Comparison of ENCODE assay signal across 1 cellular context in genomic region chr18:79439201-79440023, GRCh38.
TF ChIP-seq lines count a peak whose summit lies in the region.

No MANE protein-coding gene starts in this region.

TF ChIP-seq in HEK293, 187 proteins besides CTCF, POLR2A, EP300 and RAD21 (continued from another document):
- TF ChIP-seq ZNF776 (tag by site-specific recombination; IDR thresholded peaks at IDR 0.05; ENCODE audit: borderline replicate concordance): no peak
- no peak for TF ChIP-seq ZBTB20 (tag by site-specific recombination; IDR thresholded peaks at IDR 0.05)
- no peak for TF ChIP-seq ZNF501 (tag by site-specific recombination; IDR thresholded peaks at IDR 0.05)
- TF ChIP-seq ZNF488 (tag by site-specific recombination; IDR thresholded peaks at IDR 0.05): no peak
- TF ChIP-seq ZNF16 (tag by site-specific recombination; IDR thresholded peaks at IDR 0.05; ENCODE audit: low read depth): no peak
- TF ChIP-seq OSR2 (tag by site-specific recombination; IDR thresholded peaks at IDR 0.05): peak; percentile 69
- 0 out of 2 replicates have a peak, but pooled peaks have one; percentile 43 for TF ChIP-seq ZBTB6 (tag by site-specific recombination; IDR thresholded peaks at IDR 0.05)
- TF ChIP-seq ZNF248 (tag by site-specific recombination; IDR thresholded peaks at IDR 0.05): no peak
- TF ChIP-seq ZNF621 (tag by site-specific recombination; IDR thresholded peaks at IDR 0.05): no peak
- no peak for TF ChIP-seq ZNF24 (tag by site-specific recombination; IDR thresholded peaks at IDR 0.05)
- TF ChIP-seq ZFHX2 (tag by site-specific recombination; conservative IDR thresholded peaks at IDR 0.05): peak; percentile 71
- TF ChIP-seq PRDM4 (tag by site-specific recombination; IDR thresholded peaks at IDR 0.05): peak; percentile 53; the same call in 1 of the 2 replicates
- TF ChIP-seq ZNF324 (tag by site-specific recombination; IDR thresholded peaks at IDR 0.05): no peak
- no peak for TF ChIP-seq KLF10 (tag by site-specific recombination; IDR thresholded peaks at IDR 0.05)
- no peak for TF ChIP-seq ZNF677 (tag by site-specific recombination; IDR thresholded peaks at IDR 0.05)
- TF ChIP-seq ZNF664 (tag by site-specific recombination; IDR thresholded peaks at IDR 0.05): no peak
- TF ChIP-seq ZNF626 (tag by site-specific recombination; IDR thresholded peaks at IDR 0.05): no peak
- no peak for TF ChIP-seq RBAK (tag by site-specific recombination; IDR thresholded peaks at IDR 0.05)
- no peak for TF ChIP-seq ZNF416 (tag by site-specific recombination; IDR thresholded peaks at IDR 0.05)
- 0 out of 2 replicates have a peak, but pooled peaks have one; percentile 29 for TF ChIP-seq ZNF596 (tag by site-specific recombination; IDR thresholded peaks at IDR 0.05)
- TF ChIP-seq GLIS1 (tag by site-specific recombination; IDR thresholded peaks at IDR 0.05): peak; percentile 86
- TF ChIP-seq ZNF112 (tag by site-specific recombination; IDR thresholded peaks at IDR 0.05): no peak
- no peak for TF ChIP-seq ZNF623 (tag by site-specific recombination; IDR thresholded peaks at IDR 0.05)
- TF ChIP-seq FEZF1 (tag by site-specific recombination; IDR thresholded peaks at IDR 0.05): peak; percentile 88
- TF ChIP-seq ZBTB11 (tag by site-specific recombination; conservative IDR thresholded peaks at IDR 0.05; ENCODE audit: low read depth): no peak
- TF ChIP-seq EGR2 (tag by site-specific recombination; IDR thresholded peaks at IDR 0.05; ENCODE audit: low read depth): no peak
- TF ChIP-seq SETDB1 (IDR thresholded peaks at IDR 0.05; ENCODE audit: insufficient read length, low read length): no peak
- TF ChIP-seq ZNF768 (tag by site-specific recombination; IDR thresholded peaks at IDR 0.05): no peak
- TF ChIP-seq AEBP2 (tag by site-specific recombination; IDR thresholded peaks at IDR 0.05; ENCODE audit: borderline replicate concordance): no peak
- TF ChIP-seq HOXC10 (CRISPR knock-in tag; IDR thresholded peaks at IDR 0.05): no peak
- TF ChIP-seq ZNF211 (tag by site-specific recombination; IDR thresholded peaks at IDR 0.05; ENCODE audit: low read depth): no peak
- TF ChIP-seq ZNF292 (tag by site-specific recombination; IDR thresholded peaks at IDR 0.05; ENCODE audit: borderline replicate concordance, low read depth): no peak
- TF ChIP-seq ZNF23 (tag by site-specific recombination; IDR thresholded peaks at IDR 0.05; ENCODE audit: borderline replicate concordance): no peak
- no peak for TF ChIP-seq ZNF654 (tag by site-specific recombination; IDR thresholded peaks at IDR 0.05; ENCODE audit: low read depth)
- TF ChIP-seq REST (tag by site-specific recombination; IDR thresholded peaks at IDR 0.05): no peak
- TF ChIP-seq ZNF747 (tag by site-specific recombination; IDR thresholded peaks at IDR 0.05): no peak
- TF ChIP-seq ZBTB26 (tag by site-specific recombination; optimal IDR thresholded peaks at IDR 0.05): no peak
- TF ChIP-seq ZIC2 (tag by site-specific recombination; IDR thresholded peaks at IDR 0.05): peak; percentile 87
- no peak for TF ChIP-seq ZNF26 (tag by site-specific recombination; IDR thresholded peaks at IDR 0.05)
- peak; percentile 58 for TF ChIP-seq GLIS2 (tag by site-specific recombination; IDR thresholded peaks at IDR 0.05)
- no peak for TF ChIP-seq ZNF558 (tag by site-specific recombination; IDR thresholded peaks at IDR 0.05)
- no peak for TF ChIP-seq ZNF433 (tag by site-specific recombination; IDR thresholded peaks at IDR 0.05; ENCODE audit: low read depth)
- no peak for TF ChIP-seq ZNF544 (tag by site-specific recombination; IDR thresholded peaks at IDR 0.05)
- no peak for TF ChIP-seq ZNF335 (tag by site-specific recombination; conservative IDR thresholded peaks at IDR 0.05)
- TF ChIP-seq SP3 (tag by site-specific recombination; IDR thresholded peaks at IDR 0.05): no peak
- TF ChIP-seq ZNF707 (tag by site-specific recombination; IDR thresholded peaks at IDR 0.05): no peak
